Comparison of ENCODE assay signal across 8 cellular contexts in genomic region chr12:118061876-118062791, GRCh38. TPM values are rescaled to one million over a fixed set of nuclear protein-coding genes. Genes with fewer than 3 reads are reported as not detected.
DNase-seq lines count a peak whose midpoint lies in the region; ATAC-seq and TF ChIP-seq lines count a peak whose summit lies in the region.

No MANE protein-coding gene starts in this region.

- H3F3A ChIP-seq in neural progenitor cell (ENCODE audit: low read depth): peaks cover 55% of the 10 kb centered on the region

- H3K27me3 ChIP-seq in neural progenitor cell: no peaks in the 10 kb centered on the region

- H3K36me3 ChIP-seq in neural progenitor cell: no peaks in the 10 kb centered on the region

- H3K4me3 Mint-ChIP-seq in neural progenitor cell: peak overlapping the region; percentile 88

- peak overlapping the region; percentile 22 for H3K9ac ChIP-seq in neural progenitor cell

- TF ChIP-seq CTCF in NB4 (IDR thresholded peaks at IDR 0.05; ENCODE audit: low read depth, low read length) (no peak), neural progenitor cell (IDR thresholded peaks at IDR 0.05) (no peak)

- H3K4me2 ChIP-seq in neural progenitor cell: peak overlapping the region; percentile 88

- H3K79me2 ChIP-seq in neural progenitor cell (ENCODE audit: low read depth): peaks cover 47% of the 10 kb centered on the region

- peak; percentile 12 to 30 for ATAC-seq in activated naive CD4-positive, alpha-beta T cell treated with anti-CD3 and anti-CD28 coated beads, Interleukin-2, amount 50 U/mL, for 72 hours
- ATAC-seq in HG02884 (IDR thresholded peaks at IDR 0.05; ENCODE audit: unreplicated experiment) (no peak), HG03378 (IDR thresholded peaks at IDR 0.05; ENCODE audit: unreplicated experiment) (no peak)

- peaks cover 3% of the 10 kb centered on the region for H3K27me3 Mint-ChIP-seq in neural progenitor cell (ENCODE audit: insufficient read depth, low read depth)

- peaks cover 17% of the 10 kb centered on the region for H3K4me1 ChIP-seq in neural progenitor cell

- H3K4me1 Mint-ChIP-seq in neural progenitor cell: peaks cover 29% of the 10 kb centered on the region

- no peaks in the 10 kb centered on the region for H3K9me3 Mint-ChIP-seq in activated naive CD4-positive, alpha-beta T cell treated with anti-CD3 and anti-CD28 coated beads, Interleukin-2, amount 50 U/mL, for 72 hours
- no peaks in the 10 kb centered on the region for H3K9me3 Mint-ChIP-seq in neural progenitor cell

- peak overlapping the region; percentile 95 to 99 for H3K27ac Mint-ChIP-seq in activated naive CD4-positive, alpha-beta T cell treated with anti-CD3 and anti-CD28 coated beads, Interleukin-2, amount 50 U/mL, for 72 hours
- peak overlapping the region; percentile 48 for H3K27ac Mint-ChIP-seq in neural progenitor cell

- no peak for TF ChIP-seq POLR2A in NB4 (IDR thresholded peaks at IDR 0.05; ENCODE audit: extremely low read depth, insufficient read length)

- H3K36me3 Mint-ChIP-seq in activated naive CD4-positive, alpha-beta T cell treated with anti-CD3 and anti-CD28 coated beads, Interleukin-2, amount 50 U/mL, for 72 hours: peaks cover 15 to 31% of the 10 kb centered on the region in 2 donors
- H3K36me3 Mint-ChIP-seq in neural progenitor cell: peaks cover 8% of the 10 kb centered on the region

- peak; percentile 69 for DNase-seq in activated CD8-positive, alpha-beta memory T cell treated with anti-CD3 and anti-CD28 coated beads for 24 hours
- no peak for DNase-seq in activated CD8-positive, alpha-beta memory T cell treated with anti-CD3 and anti-CD28 coated beads, Interleukin-2, amount 50 U/mL, for 48 hours
- peak; percentile 22 for DNase-seq in NB4 (ENCODE audit: low read depth)
- no peak for DNase-seq in activated naive CD4-positive, alpha-beta T cell treated with anti-CD3 and anti-CD28 coated beads, Interleukin-2, amount 50 U/mL, for 72 hours (ENCODE audit: low spot score in 2 of 2)
- peak; percentile 49 for DNase-seq in globus pallidus (ENCODE audit: low spot score)
- DNase-seq in neural progenitor cell (ENCODE audit: low spot score): peak; percentile 70

- H2AFZ ChIP-seq in neural progenitor cell (replicated peaks): peak overlapping the region; percentile 20

- H3K9me3 ChIP-seq in neural progenitor cell (ENCODE audit: low read depth): no peaks in the 10 kb centered on the region

- H3K4me3 ChIP-seq in NB4 (ENCODE audit: low read depth, low read length) (peak overlapping the region; percentile 71), neural progenitor cell (peak overlapping the region; percentile 81)

- no peak overlapping the region for H3K27ac ChIP-seq in neural progenitor cell

- peaks cover 12% of the 10 kb centered on the region for H4K20me1 ChIP-seq in neural progenitor cell (ENCODE audit: low read depth)

RNA-seq across cellular contexts. Expression of gene WSB2, which starts 1.2 kb away (rescaled TPM):
- total RNA-seq in activated naive CD4-positive, alpha-beta T cell treated with anti-CD3 and anti-CD28 coated beads, Interleukin-2, amount 50 U/mL, for 72 hours: 10 to 100 TPM; 39.7 to 61.6 TPM
- 21.2 and 26.0 TPM in 2 replicates for total RNA-seq in neural progenitor cell (ENCODE audit: low replicate concordance)

RNA-seq across cellular contexts. Expression of gene VSIG10, which starts 41.7 kb away (rescaled TPM):
- 1 to 10 TPM; 2.6 to 6.3 TPM for total RNA-seq in activated naive CD4-positive, alpha-beta T cell treated with anti-CD3 and anti-CD28 coated beads, Interleukin-2, amount 50 U/mL, for 72 hours
- 22.6 and 57.9 TPM in 2 replicates for total RNA-seq in neural progenitor cell (ENCODE audit: low replicate concordance)

RNA-seq across cellular contexts. Expression of gene RFC5, which starts 45.6 kb away (rescaled TPM):
- total RNA-seq in activated naive CD4-positive, alpha-beta T cell treated with anti-CD3 and anti-CD28 coated beads, Interleukin-2, amount 50 U/mL, for 72 hours: 10 to 100 TPM; 69.6 to 88.0 TPM
- total RNA-seq in neural progenitor cell (ENCODE audit: low replicate concordance): 75.8 and 80.3 TPM in 2 replicates

Comparison
In these comparisons a context has a peak if more than half of its experiments do, and no peak if none do; other contexts are left out.
1. DNase-seq: peak in activated CD8-positive, alpha-beta memory T cell treated with anti-CD3 and anti-CD28 coated beads for 24 hours (single experiment), NB4 (single experiment), globus pallidus (single experiment) and neural progenitor cell (single experiment); none in activated CD8-positive, alpha-beta memory T cell treated with anti-CD3 and anti-CD28 coated beads, Interleukin-2, amount 50 U/mL, for 48 hours (single experiment) and activated naive CD4-positive, alpha-beta T cell treated with anti-CD3 and anti-CD28 coated beads, Interleukin-2, amount 50 U/mL, for 72 hours (0 of 2).
2. ATAC-seq: peak in activated naive CD4-positive, alpha-beta T cell treated with anti-CD3 and anti-CD28 coated beads, Interleukin-2, amount 50 U/mL, for 72 hours (2 of 2); none in HG02884 (single experiment) and HG03378 (single experiment).